ENCODE assay signal across 24 cellular contexts in the genomic region with DNA sequence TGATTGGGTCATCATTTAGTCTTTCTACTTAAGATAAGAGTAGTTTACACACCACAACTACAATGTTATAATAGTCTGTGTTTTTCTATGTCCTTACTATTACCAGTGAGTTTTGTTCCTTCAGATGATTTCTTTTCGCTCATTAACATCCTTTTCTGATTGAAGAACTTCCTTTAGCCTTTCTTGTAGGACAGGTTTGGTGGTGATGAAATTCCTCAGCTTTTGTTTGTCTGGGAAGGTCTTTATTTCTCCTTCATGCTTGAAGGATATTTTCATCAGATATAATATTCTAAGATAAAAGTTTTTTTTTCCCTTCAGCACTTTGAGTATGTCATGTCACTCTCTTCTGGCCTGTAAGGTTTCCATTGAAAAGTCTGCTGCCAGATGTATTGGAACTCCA.
"Had no signal": no experiment of that assay in that cellular context is flagged by ENCODE, and none has a peak within 500 bp of the region (broad histone marks: within the 10 kb centered on the region; RNA-seq: fewer than 3 reads in every experiment).

No MANE protein-coding gene starts in this region.

- H3K27me3 ChIP-seq: gastroesophageal sphincter, heart left ventricle, hepatocyte, ovary, right lobe of liver, suprapubic skin, transverse colon, vagina had no signal

- H3K79me2 ChIP-seq: hepatocyte had no signal

- DNase-seq: cortex of kidney; effector memory CD8-positive, alpha-beta T cell; foreskin keratinocyte; heart left ventricle; kidney; natural killer cell; occipital lobe; ovary; right lobe of liver; stimulated activated CD4-positive, alpha-beta T cell treated with anti-CD3 and anti-CD28 coated beads, Interleukin-12 subunit alpha, Interleukin-12 subunit beta, amount 100 ng/mL, for 4 hours; stimulated activated CD4-positive, alpha-beta T cell treated with anti-CD3 and anti-CD28 coated beads, Interleukin-1b, Interleukin-23, amount 100 ng/mL, for 48 hours; stimulated activated CD4-positive, alpha-beta T cell treated with anti-CD3 and anti-CD28 coated beads, Interleukin-4, amount 100 ng/mL, for 1 hour; stimulated activated CD8-positive, alpha-beta memory T cell treated with anti-CD3 and anti-CD28 coated beads, Interleukin-4, amount 100 ng/mL, for 48 hours; stimulated activated naive CD4-positive, alpha-beta T cell; stimulated activated naive CD8-positive, alpha-beta T cell treated with anti-CD3 and anti-CD28 coated beads, Interleukin-15, amount 100 ng/mL, for 72 hours; transverse colon had no signal

- H3K4me2 ChIP-seq: hepatocyte, smooth muscle cell had no signal

- H3K27ac ChIP-seq: foreskin keratinocyte, gastroesophageal sphincter, heart left ventricle, hepatocyte, ovary, right lobe of liver, suprapubic skin, transverse colon, vagina had no signal

- H3K4me3 Mint-ChIP-seq: effector memory CD8-positive, alpha-beta T cell; memory B cell; natural killer cell; stimulated activated naive CD8-positive, alpha-beta T cell treated with anti-CD3 and anti-CD28 coated beads, Interleukin-15, amount 100 ng/mL, for 72 hours had no signal

- ATAC-seq: effector memory CD8-positive, alpha-beta T cell; foreskin keratinocyte; gastroesophageal sphincter; heart left ventricle; left lobe of liver; natural killer cell; right lobe of liver; stimulated activated naive CD8-positive, alpha-beta T cell treated with anti-CD3 and anti-CD28 coated beads, Interleukin-15, amount 100 ng/mL, for 72 hours had no signal

- H3K27ac Mint-ChIP-seq: effector memory CD8-positive, alpha-beta T cell; memory B cell; natural killer cell; stimulated activated naive CD8-positive, alpha-beta T cell treated with anti-CD3 and anti-CD28 coated beads, Interleukin-15, amount 100 ng/mL, for 72 hours had no signal

- H3K36me3 ChIP-seq: gastroesophageal sphincter, heart left ventricle, ovary, right lobe of liver, suprapubic skin, transverse colon, vagina had no signal

- H3K4me1 ChIP-seq: foreskin keratinocyte, gastroesophageal sphincter, heart left ventricle, right lobe of liver, suprapubic skin, transverse colon, vagina had no signal

- H3K4me1 Mint-ChIP-seq: memory B cell; natural killer cell; stimulated activated naive CD8-positive, alpha-beta T cell treated with anti-CD3 and anti-CD28 coated beads, Interleukin-15, amount 100 ng/mL, for 72 hours had no signal

- H3K4me3 ChIP-seq: gastroesophageal sphincter, heart left ventricle, hepatocyte, lung, ovary, right lobe of liver, smooth muscle cell, suprapubic skin, transverse colon, vagina had no signal

- H2AFZ ChIP-seq: hepatocyte had no signal

- H3K9me3 ChIP-seq: ovary, right lobe of liver, suprapubic skin had no signal
